Comparison of ENCODE assay signal across 8 cellular contexts in the genomic region with DNA sequence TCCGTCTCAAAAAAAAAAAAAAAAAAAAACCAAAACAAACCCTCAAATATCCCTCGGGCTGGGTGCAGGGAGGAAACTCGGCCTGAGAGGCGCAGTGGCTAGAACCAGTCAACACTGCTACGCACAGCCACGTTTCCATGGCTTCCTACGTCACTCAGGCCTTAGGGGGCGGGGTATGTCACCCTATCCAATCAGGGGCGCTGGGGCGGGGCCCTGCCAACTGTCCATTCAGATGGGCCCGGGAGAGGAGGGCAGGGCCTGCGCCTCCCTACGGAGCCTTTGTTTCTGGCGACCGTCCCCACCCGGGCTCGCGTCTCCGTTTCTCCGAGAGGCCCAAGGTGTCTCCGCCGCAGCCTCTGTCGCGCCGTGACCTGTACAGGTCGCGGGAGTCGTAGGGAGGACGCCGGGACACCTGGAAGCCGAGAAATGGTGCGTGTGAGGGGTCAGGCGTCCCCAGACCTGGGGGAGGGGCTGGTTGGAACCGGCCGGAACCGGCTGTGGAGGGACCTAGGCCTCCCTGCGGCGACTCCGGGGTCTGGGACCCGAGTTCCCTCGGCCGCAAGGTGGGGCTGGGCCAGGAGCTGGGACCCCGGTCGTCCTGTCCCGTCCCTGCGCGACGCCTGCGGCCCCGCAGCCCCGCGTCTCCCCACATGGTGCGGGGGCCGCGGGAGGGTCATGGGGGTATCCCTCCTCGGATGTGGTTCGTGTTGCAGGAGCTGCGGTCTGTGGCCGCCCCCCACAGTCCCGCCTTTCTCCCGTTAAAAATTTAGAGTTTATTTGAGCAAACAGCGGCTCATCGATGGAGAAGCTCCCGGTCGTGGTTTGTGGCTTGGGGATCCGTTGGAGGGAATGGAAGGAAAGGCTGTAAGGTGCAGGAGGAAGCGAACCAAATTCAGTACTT. TPM values are rescaled to one million over a fixed set of nuclear protein-coding genes. Genes with fewer than 3 reads are reported as not detected.
DNase-seq lines count a peak whose midpoint lies in the region; ATAC-seq and TF ChIP-seq lines count a peak whose summit lies in the region.

Gene ZNF627, plus strand, starts transcription at position 282 of the 901 bp plus-strand sequence. Its CDS starts 145 bp downstream, at position 427.

- peaks cover 0 to 10% (median 2%) of the 10 kb centered on the region in 4 donors for H3K4me1 ChIP-seq in liver (ENCODE audit: control insufficient read depth in 4 of 4, insufficient read depth in 4 of 4, low read length in 3 of 4)

- peaks cover 3 to 13% of the 10 kb centered on the region in 2 donors for H3K36me3 Mint-ChIP-seq in CD14-positive monocyte

- TF ChIP-seq CTCF in CD14-positive monocyte (IDR thresholded peaks at IDR 0.05) (peak; percentile 31), liver (IDR thresholded peaks at IDR 0.05; ENCODE audit: low read depth, low read length, missing input control) (peak; percentile 41)

- peak within 1 kb of the TSS; percentile 43 to 77 for H3K9ac ChIP-seq in liver (ENCODE audit: low read depth in 1 of 2, low read length in 2 of 2)

- peak within 1 kb of the TSS; percentile 87 to 97 (median 95) for H3K27ac Mint-ChIP-seq in CD14-positive monocyte

- peak within 1 kb of the TSS; percentile 70 to 94 (median 76) for H3K4me3 ChIP-seq in liver (ENCODE audit: low read depth in 1 of 3, low read length in 3 of 3)

- H3K9me3 Mint-ChIP-seq in CD14-positive monocyte = peaks cover 0 to 3% (median 1%) of the 10 kb centered on the region in 7 donors

- peak; percentile 99 for DNase-seq in CD14-positive monocyte (ENCODE audit: low spot score)
- DNase-seq in NCI-H748 (lab: John Stamatoyannopoulos, UW; ENCODE audit: unreplicated experiment) = peak; percentile 96
- peak; percentile 96 for DNase-seq in activated CD4-positive, alpha-beta T cell treated with anti-CD3 and anti-CD28 coated beads, Interleukin-2, amount 50 U/mL, for 4 hours
- DNase-seq in dermis microvascular lymphatic vessel endothelial cell (ENCODE audit: low read depth in 2 of 2) = peak; percentile 96 to 99
- DNase-seq in stimulated activated CD4-positive, alpha-beta T cell treated with anti-CD3 and anti-CD28 coated beads, Interleukin-4, amount 100 ng/mL, for 24 hours = peak; percentile 98

- peak within 1 kb of the TSS; percentile 75 to 94 for H3K27ac ChIP-seq in liver (ENCODE audit: low read depth in 1 of 2, low read length in 2 of 2)

- H3K27me3 ChIP-seq in liver (ENCODE audit: control insufficient read depth in 4 of 4, insufficient read depth in 4 of 4, low read length in 3 of 4) = no peaks in the 10 kb centered on the region

- peaks cover 0 to 2% (median 2%) of the 10 kb centered on the region in 3 donors for H3K27me3 Mint-ChIP-seq in CD14-positive monocyte (ENCODE audit: low read depth in 3 of 3)

- intact Hi-C loops in CD14-positive monocyte (cut with micrococcal nuclease) = loop anchor here (5.0 to 10.0 kb wide), 3 partner anchors 40 to 97 kb away; partner anchors contain the start of gene ZNF653 (in 1 of the 2)

- WGBS in liver = under 1% methylated on average over 67 of the region's 67 CpGs

- H3K36me3 ChIP-seq in liver (ENCODE audit: control insufficient read depth in 4 of 4, insufficient read depth in 3 of 4, low read depth in 1 of 4, low read length in 3 of 4) = no peaks in the 10 kb centered on the region

- ATAC-seq in GM19351 (IDR thresholded peaks at IDR 0.05; ENCODE audit: unreplicated experiment) (peak; percentile 98), HG03521 (IDR thresholded peaks at IDR 0.05; ENCODE audit: unreplicated experiment) (peak; percentile 97)

- H3K4me1 Mint-ChIP-seq in CD14-positive monocyte = peaks cover 19% of the 10 kb centered on the region

- TF ChIP-seq RAD21 in liver (IDR thresholded peaks at IDR 0.05) = peak; percentile 27 to 59

- H3K9me3 ChIP-seq in liver (ENCODE audit: control insufficient read depth in 4 of 4, low read length in 3 of 4) = no peaks in the 10 kb centered on the region

- H3K4me3 Mint-ChIP-seq in CD14-positive monocyte = peak within 1 kb of the TSS; percentile 93 to 95

TF ChIP-seq in liver, 16 proteins besides CTCF, POLR2A, EP300 and RAD21:
- no peak for TF ChIP-seq EGR1 (IDR thresholded peaks at IDR 0.05; ENCODE audit: low read depth in 2 of 2)
- no peak for TF ChIP-seq JUND (IDR thresholded peaks at IDR 0.05)
- TF ChIP-seq ZBTB33 (IDR thresholded peaks at IDR 0.05) = peak; percentile 53
- peak; percentile 5 to 10 for TF ChIP-seq HNF4A (conservative IDR thresholded peaks at IDR 0.05)
- peak; percentile 84 for TF ChIP-seq TAF1 (conservative IDR thresholded peaks at IDR 0.05)
- TF ChIP-seq FOXA2 (IDR thresholded peaks at IDR 0.05) = no peak
- TF ChIP-seq FOXA1 (IDR thresholded peaks at IDR 0.05) = no peak
- TF ChIP-seq YY1 (IDR thresholded peaks at IDR 0.05) = peak; percentile 83
- TF ChIP-seq, protein P1, sequence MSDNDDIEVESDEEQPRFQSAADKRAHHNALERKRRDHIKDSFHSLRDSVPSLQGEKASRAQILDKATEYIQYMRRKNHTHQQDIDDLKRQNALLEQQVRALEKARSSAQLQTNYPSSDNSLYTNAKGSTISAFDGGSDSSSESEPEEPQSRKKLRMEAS (IDR thresholded peaks at IDR 0.05) = no peak
- peak in 1 of 2 donors; percentile 48 for TF ChIP-seq GABPA (IDR thresholded peaks at IDR 0.05 in 1 of 2, conservative IDR thresholded peaks at IDR 0.05 in 1 of 2)
- no peak for TF ChIP-seq NR2F2 (IDR thresholded peaks at IDR 0.05)
- no peak for TF ChIP-seq ATF3 (IDR thresholded peaks at IDR 0.05)
- TF ChIP-seq REST (IDR thresholded peaks at IDR 0.05) = peak; percentile 94
- no peak for TF ChIP-seq HNF4G (IDR thresholded peaks at IDR 0.05)
- peak in 1 of 2 donors; percentile 26 for TF ChIP-seq RXRA (IDR thresholded peaks at IDR 0.05)
- TF ChIP-seq SP1 (IDR thresholded peaks at IDR 0.05) = peak; percentile 85

RNA-seq across cellular contexts. Expression of gene ZNF627, which starts in this region (rescaled TPM):
- polyA plus RNA-seq in CD14-positive monocyte (1 to 10 TPM; 3.4 to 3.7 TPM), liver (1 to 10 TPM; 3.2 to 3.3 TPM)
- total RNA-seq in dermis microvascular lymphatic vessel endothelial cell (17.3 and 21.4 TPM in 2 replicates), liver (1 to 10 TPM; 7.6 to 9.6 TPM)

Comparison
In these comparisons a context has a peak if more than half of its experiments do, and no peak if none do; other contexts are left out.
1. Peak in every context shown above with its lines: DNase-seq, ATAC-seq, H3K4me3 ChIP-seq and H3K27ac ChIP-seq.